Comparison of ENCODE assay signal across 18 cellular contexts in genomic region chr13:38409771-38410170, GRCh38.
A peak's percentile ranks its signal among the peaks of the same experiment; 100 is the strongest.
DNase-seq lines count a peak whose midpoint lies in the region; ATAC-seq and TF ChIP-seq lines count a peak whose summit lies in the region.
"Had no signal": no experiment of that assay in that cellular context is flagged by ENCODE, and none has a peak within 500 bp of the region (broad histone marks: within the 10 kb centered on the region; RNA-seq: fewer than 3 reads in every experiment).

No MANE protein-coding gene starts in this region.

- no peak overlapping the region for H3K27ac Mint-ChIP-seq in MCF 10A (ENCODE audit: low read depth, unreplicated experiment)
- H3K27ac Mint-ChIP-seq: B cell; CD8-positive, alpha-beta T cell; H9 had no signal

- no peak overlapping the region for H3K4me3 Mint-ChIP-seq in MCF 10A (ENCODE audit: unreplicated experiment)
- H3K4me3 Mint-ChIP-seq: B cell; CD8-positive, alpha-beta T cell; H9 had no signal

- H3K27ac ChIP-seq in breast epithelium (no peak overlapping the region), RWPE2 (ENCODE audit: poor library complexity, severe bottlenecking) (peak overlapping the region; percentile 60), epithelial cell of prostate (peak overlapping the region; percentile 52)
- H3K27ac ChIP-seq: BLaER1 treated with 17β-estradiol and CSF1 and Interleukin-3, amounts not matched to agents 10 nM and 100 nM had no signal

- peaks cover 6% of the 10 kb centered on the region for H3K4me1 Mint-ChIP-seq in MCF 10A (ENCODE audit: insufficient read depth, unreplicated experiment)
- H3K4me1 Mint-ChIP-seq: B cell had no signal

- no peaks in the 10 kb centered on the region for H3K9me3 ChIP-seq in breast epithelium
- H3K9me3 ChIP-seq in RWPE2 (ENCODE audit: severe bottlenecking): no peaks in the 10 kb centered on the region

- no peaks in the 10 kb centered on the region for H3K36me3 ChIP-seq in breast epithelium
- H3K36me3 ChIP-seq in RWPE2 (ENCODE audit: low read depth): no peaks in the 10 kb centered on the region
- H3K36me3 ChIP-seq: BLaER1 treated with 17β-estradiol and CSF1 and Interleukin-3, amounts not matched to agents 10 nM and 100 nM had no signal

- DNase-seq in MCF 10A (ENCODE audit: unreplicated experiment) (peak; percentile 25), breast epithelium (ENCODE audit: low spot score in 2 of 2) (no peak), RWPE2 (ENCODE audit: low spot score) (no peak), epithelial cell of prostate (ENCODE audit: low read depth, low spot score) (peak; percentile 53), renal cortical epithelial cell (ENCODE audit: low read depth) (peak; percentile 18), NCI-H345 treated with DMSO at 0.1 percent for 48 hours (lab: John Stamatoyannopoulos, UW; ENCODE audit: unreplicated experiment) (no peak), GM10248 (ENCODE audit: extremely low spot score) (no peak)
- DNase-seq: 8988T; CD8-positive, alpha-beta T cell; DMS 273 treated with DMSO at 0.1 percent for 48 hours; DMS79 treated with DMSO at 0.1 percent for 48 hours; GF-D8; H9; KG1 had no signal

- no peak for TF ChIP-seq POLR2A in breast epithelium (IDR thresholded peaks at IDR 0.05)

- CTCF ChIA-PET in MCF 10A (lab: Yijun Ruan, JAX): interaction anchor here (0.8 to 1.6 kb wide), 2 partner anchors 11 to 23 kb away, joined by 3 to 4 read pairs; no protein-coding TSS in a partner anchor
- CTCF ChIA-PET in GM10248 (lab: Yijun Ruan, JAX): no interaction called here

- intact Hi-C loops in MCF 10A (cut with micrococcal nuclease) (loop anchor here (10.0 kb wide), 1 partner anchor 765 kb away; no protein-coding TSS in a partner anchor), breast epithelium (cut with DNase I; ENCODE audit: low total_unique reads) (no loop called here)

- ATAC-seq in RWPE2 (ENCODE audit: low read depth): peak; percentile 95
- ATAC-seq in HG03457 (IDR thresholded peaks at IDR 0.05; ENCODE audit: unreplicated experiment): no peak
- ATAC-seq: CD8-positive, alpha-beta T cell; GM12878 had no signal

- TF ChIP-seq CTCF in MCF 10A (IDR thresholded peaks at IDR 0.05; ENCODE audit: unreplicated experiment): no peak
- no peak for TF ChIP-seq CTCF in breast epithelium (IDR thresholded peaks at IDR 0.05)
- no peak for TF ChIP-seq CTCF in RWPE2 (IDR thresholded peaks at IDR 0.05; ENCODE audit: poor library complexity, severe bottlenecking)
- TF ChIP-seq CTCF in GM10248 (IDR thresholded peaks at IDR 0.05; ENCODE audit: control extremely low read depth, extremely low read depth, low read depth, missing control alignments): no peak

- POLR2A ChIA-PET in MCF 10A (lab: Yijun Ruan, JAX): interaction anchor here (0.7 to 1.1 kb wide), 4 partner anchors 11 to 61 kb away, joined by 3 to 6 read pairs (median 4); partner anchors contain the start of gene UFM1
- POLR2A ChIA-PET in GM10248 (lab: Yijun Ruan, JAX): no interaction called here

- H3K27me3 Mint-ChIP-seq in MCF 10A (ENCODE audit: insufficient read depth, unreplicated experiment): no peaks in the 10 kb centered on the region

- H3K9me3 Mint-ChIP-seq in MCF 10A (ENCODE audit: unreplicated experiment): no peaks in the 10 kb centered on the region
- H3K9me3 Mint-ChIP-seq: CD8-positive, alpha-beta T cell; H9 had no signal

- no peak overlapping the region for H3K4me3 ChIP-seq in breast epithelium
- no peak overlapping the region for H3K4me3 ChIP-seq in RWPE2 (ENCODE audit: severe bottlenecking)
- H3K4me3 ChIP-seq: BLaER1 treated with 17β-estradiol and CSF1 and Interleukin-3, amounts not matched to agents 10 nM and 100 nM; GM12878 had no signal

- H3K27me3 ChIP-seq in breast epithelium (no peaks in the 10 kb centered on the region), RWPE2 (ENCODE audit: insufficient read depth, poor library complexity, severe bottlenecking) (no peaks in the 10 kb centered on the region)
- H3K27me3 ChIP-seq: BLaER1 treated with 17β-estradiol and CSF1 and Interleukin-3, amounts not matched to agents 10 nM and 100 nM had no signal

- H3K4me1 ChIP-seq in breast epithelium (no peaks in the 10 kb centered on the region), RWPE2 (ENCODE audit: insufficient read depth, poor library complexity, severe bottlenecking) (peaks cover 26% of the 10 kb centered on the region)
- H3K4me1 ChIP-seq: BLaER1 treated with 17β-estradiol and CSF1 and Interleukin-3, amounts not matched to agents 10 nM and 100 nM had no signal

- H3K36me3 Mint-ChIP-seq in MCF 10A (ENCODE audit: insufficient read depth, unreplicated experiment): no peaks in the 10 kb centered on the region
- H3K36me3 Mint-ChIP-seq: CD8-positive, alpha-beta T cell had no signal

- BruUV-seq in MCF 10A (replicated peaks; lab: Mats Ljungman, UMichigan): no TSS peak

Comparison
In these comparisons a context has a peak if more than half of its experiments do, and no peak if none do; other contexts are left out.
1. DNase-seq: peak in MCF 10A (single experiment), epithelial cell of prostate (single experiment) and renal cortical epithelial cell (single experiment); none in breast epithelium (0 of 2), RWPE2 (single experiment), NCI-H345 treated with DMSO at 0.1 percent for 48 hours (single experiment) and GM10248 (single experiment).
2. H3K27ac ChIP-seq: peak in RWPE2 (single experiment) and epithelial cell of prostate (single experiment); none in breast epithelium (0 of 2).